Comparison of ENCODE assay signal across 27 cellular contexts in the genomic region with DNA sequence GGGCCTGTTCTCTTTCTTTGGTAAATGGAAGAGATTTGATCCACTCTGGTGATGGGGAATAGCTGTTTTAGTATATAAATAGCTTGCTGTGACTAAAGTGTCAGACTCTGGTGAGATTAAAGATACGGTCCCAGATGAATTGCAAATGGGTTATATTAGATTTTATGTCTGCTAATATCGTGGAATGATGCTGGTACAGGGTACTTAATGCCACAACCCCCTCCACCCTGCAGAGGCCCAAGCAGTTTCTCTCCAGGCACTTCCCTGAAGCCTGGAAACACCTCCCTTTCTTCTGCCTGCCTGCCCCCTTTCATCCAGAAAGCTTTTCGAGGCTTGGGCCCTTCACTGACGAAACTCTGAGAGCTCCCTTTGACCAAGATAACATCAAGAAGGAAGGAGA. TPM values are rescaled to one million over a fixed set of nuclear protein-coding genes. Genes with fewer than 3 reads are reported as not detected.
"Had no signal": no experiment of that assay in that cellular context is flagged by ENCODE, and none has a peak within 500 bp of the region (broad histone marks: within the 10 kb centered on the region; RNA-seq: fewer than 3 reads in every experiment).

No MANE protein-coding gene starts in this region.

- DNase-seq: cerebellar nuclear complex; cortex of kidney; effector memory CD8-positive, alpha-beta T cell; erythroblast; esophagus squamous epithelium; hypothalamus; immature natural killer cell; islet precursor cell; left ventricle myocardium superior; lower lobe of right lung; mucosa of descending colon; naive B cell; nucleus accumbens; stimulated activated CD4-positive, alpha-beta T cell treated with anti-CD3 and anti-CD28 coated beads, Interleukin-12 subunit alpha, Interleukin-12 subunit beta, amount 100 ng/mL, for 4 hours; stimulated activated CD4-positive, alpha-beta T cell treated with anti-CD3 and anti-CD28 coated beads, Interleukin-1b, Interleukin-23, amount 100 ng/mL, for 48 hours; stimulated activated CD4-positive, alpha-beta T cell treated with anti-CD3 and anti-CD28 coated beads, Interleukin-4, amount 100 ng/mL, for 1 hour; stimulated activated CD8-positive, alpha-beta memory T cell treated with anti-CD3 and anti-CD28 coated beads, Interleukin-4, amount 100 ng/mL, for 48 hours; stimulated activated naive CD4-positive, alpha-beta T cell; stimulated activated naive CD8-positive, alpha-beta T cell treated with anti-CD3 and anti-CD28 coated beads, Interleukin-15, amount 100 ng/mL, for 72 hours had no signal

- H3K9ac ChIP-seq: parathyroid adenoma had no signal

- H3K4me1 Mint-ChIP-seq: immature natural killer cell, naive B cell had no signal

- H3K4me3 ChIP-seq: esophagus squamous epithelium, lower lobe of right lung, mucosa of descending colon, right atrium auricular region, smooth muscle cell, suprapubic skin had no signal

- H3K4me1 ChIP-seq: parathyroid adenoma, suprapubic skin had no signal

- ATAC-seq: effector memory CD8-positive, alpha-beta T cell; left ventricle myocardium superior; lower lobe of right lung; mucosa of descending colon; natural killer cell treated with Interleukin-12 subunit alpha and Interleukin-12 subunit beta and Interleukin-15 and Interleukin-18, amount 100 ng/mL, for 72 hours; sciatic nerve; stimulated activated naive CD8-positive, alpha-beta T cell treated with anti-CD3 and anti-CD28 coated beads, Interleukin-15, amount 100 ng/mL, for 72 hours had no signal

- H3K4me2 ChIP-seq: smooth muscle cell had no signal

- H3K9me3 ChIP-seq: esophagus squamous epithelium, lower lobe of right lung, mucosa of descending colon, right atrium auricular region, suprapubic skin had no signal

- H3K27ac Mint-ChIP-seq: effector memory CD8-positive, alpha-beta T cell; immature natural killer cell; naive B cell; progenitor cell of endocrine pancreas; stimulated activated naive CD8-positive, alpha-beta T cell treated with anti-CD3 and anti-CD28 coated beads, Interleukin-15, amount 100 ng/mL, for 72 hours; type B pancreatic cell had no signal

- H3K27me3 Mint-ChIP-seq: natural killer cell treated with Interleukin-12 subunit alpha and Interleukin-12 subunit beta and Interleukin-15 and Interleukin-18, amount 100 ng/mL, for 72 hours; progenitor cell of endocrine pancreas; stimulated activated naive CD8-positive, alpha-beta T cell treated with anti-CD3 and anti-CD28 coated beads, Interleukin-15, amount 100 ng/mL, for 72 hours; type B pancreatic cell had no signal

- H3K79me2 ChIP-seq: parathyroid adenoma had no signal

- H3K36me3 Mint-ChIP-seq: immature natural killer cell; naive B cell; natural killer cell treated with Interleukin-12 subunit alpha and Interleukin-12 subunit beta and Interleukin-15 and Interleukin-18, amount 100 ng/mL, for 72 hours; type B pancreatic cell had no signal

- H3K4me3 Mint-ChIP-seq: effector memory CD8-positive, alpha-beta T cell; immature natural killer cell; natural killer cell treated with Interleukin-12 subunit alpha and Interleukin-12 subunit beta and Interleukin-15 and Interleukin-18, amount 100 ng/mL, for 72 hours; stimulated activated naive CD8-positive, alpha-beta T cell treated with anti-CD3 and anti-CD28 coated beads, Interleukin-15, amount 100 ng/mL, for 72 hours; type B pancreatic cell had no signal

- H3K27ac ChIP-seq: esophagus squamous epithelium, lower lobe of right lung, parathyroid adenoma, right atrium auricular region, suprapubic skin had no signal

- H3K9me3 Mint-ChIP-seq: effector memory CD8-positive, alpha-beta T cell; immature natural killer cell; natural killer cell treated with Interleukin-12 subunit alpha and Interleukin-12 subunit beta and Interleukin-15 and Interleukin-18, amount 100 ng/mL, for 72 hours; stimulated activated naive CD8-positive, alpha-beta T cell treated with anti-CD3 and anti-CD28 coated beads, Interleukin-15, amount 100 ng/mL, for 72 hours; type B pancreatic cell had no signal

- H3K36me3 ChIP-seq: esophagus squamous epithelium, lower lobe of right lung, right atrium auricular region, suprapubic skin had no signal

- H2AFZ ChIP-seq: parathyroid adenoma had no signal

- H3K27me3 ChIP-seq: esophagus squamous epithelium, right atrium auricular region, suprapubic skin had no signal

RNA-seq across cellular contexts. Expression of a gene that starts 21.4 kb away (rescaled TPM):
- total RNA-seq: left ventricle myocardium superior, lower lobe of right lung, mucosa of descending colon, progenitor cell of endocrine pancreas had no signal
- polyA plus RNA-seq: immature natural killer cell had no signal
